In genomic region chr17:39002991-39003715, GRCh38 we compare ENCODE assay signal across 8 cellular contexts. TPM values are rescaled to one million over a fixed set of nuclear protein-coding genes. Genes with fewer than 3 reads are reported as not detected.
DNase-seq lines count a peak whose midpoint lies in the region; ATAC-seq and TF ChIP-seq lines count a peak whose summit lies in the region.

No MANE protein-coding gene starts in this region.

- peak; percentile 84 to 86 for ATAC-seq in activated T-cell treated with anti-CD3 and anti-CD28 coated beads, Interleukin-2, amount 50 U/mL, for 4 hours
- ATAC-seq in gastrocnemius medialis (peak; percentile 70 to 89), HG02798 (IDR thresholded peaks at IDR 0.05; ENCODE audit: poor library complexity, unreplicated experiment) (no peak)

- no peaks in the 10 kb centered on the region for H3K36me3 Mint-ChIP-seq in activated T-cell treated with anti-CD3 and anti-CD28 coated beads, Interleukin-2, amount 50 U/mL, for 4 hours (ENCODE audit: insufficient read depth)
- H3K36me3 Mint-ChIP-seq in progenitor cell of endocrine pancreas (ENCODE audit: insufficient read depth), result no peaks in the 10 kb centered on the region

- DNase-seq in GM04504 (ENCODE audit: low read depth), result peak; percentile 57
- DNase-seq in activated T-cell treated with anti-CD3 and anti-CD28 coated beads, Interleukin-2, amount 50 U/mL, for 4 hours, result peak; percentile 24
- peak; percentile 98 for DNase-seq in fibroblast of villous mesenchyme (ENCODE audit: low read depth)
- DNase-seq in gastrocnemius medialis, result peak; percentile 73 to 82
- DNase-seq in progenitor cell of endocrine pancreas (ENCODE audit: low spot score, unreplicated experiment), result no peak
- no peak for DNase-seq in GM13977 (ENCODE audit: low spot score)
- DNase-seq in G401 (ENCODE audit: low spot score), result no peak

- H3K4me3 ChIP-seq in fibroblast of villous mesenchyme (ENCODE audit: low read depth, low read length) (no peak overlapping the region), gastrocnemius medialis (peak overlapping the region; percentile 27 to 48 (median 32))

- H3K9me3 ChIP-seq in gastrocnemius medialis, result no peaks in the 10 kb centered on the region

- in situ Hi-C loops in gastrocnemius medialis (cut with MboI; ENCODE audit: low sequenced_read_pairs in 4 of 4) (no loop called here), GM13977 (cut with MboI; ENCODE audit: low pct_unique_long_range_greater_than_20kb, low sequenced_read_pairs, unreplicated experiment) (no loop called here), G401 (cut with HindIII; ENCODE audit: low sequenced_read_pairs) (no loop called here)

- no peaks in the 10 kb centered on the region for H3K27me3 ChIP-seq in gastrocnemius medialis

- TF ChIP-seq POLR2A in gastrocnemius medialis (IDR thresholded peaks at IDR 0.05), result peak in 1 of 2 donors; percentile 9

- peak overlapping the region; percentile 47 for H3K4me3 Mint-ChIP-seq in activated T-cell treated with anti-CD3 and anti-CD28 coated beads, Interleukin-2, amount 50 U/mL, for 4 hours
- H3K4me3 Mint-ChIP-seq in progenitor cell of endocrine pancreas (ENCODE audit: low read depth), result no peak overlapping the region

- TF ChIP-seq CTCF in fibroblast of villous mesenchyme (IDR thresholded peaks at IDR 0.05; ENCODE audit: insufficient read depth, low read depth, low read length) (no peak), gastrocnemius medialis (IDR thresholded peaks at IDR 0.05 in 4 of 5, conservative IDR thresholded peaks at IDR 0.05 in 1 of 5) (no peak), progenitor cell of endocrine pancreas (IDR thresholded peaks at IDR 0.05; ENCODE audit: unreplicated experiment) (no peak), GM13977 (IDR thresholded peaks at IDR 0.05; ENCODE audit: extremely low read depth, insufficient read depth, missing control alignments) (no peak)

- peaks cover 14 to 21% of the 10 kb centered on the region in 2 donors for H3K4me1 ChIP-seq in gastrocnemius medialis

- H3K4me1 Mint-ChIP-seq in activated T-cell treated with anti-CD3 and anti-CD28 coated beads, Interleukin-2, amount 50 U/mL, for 4 hours (ENCODE audit: low read depth), result peaks cover 24% of the 10 kb centered on the region
- H3K4me1 Mint-ChIP-seq in progenitor cell of endocrine pancreas (ENCODE audit: low read depth), result no peaks in the 10 kb centered on the region

- no peaks in the 10 kb centered on the region for H3K9me3 Mint-ChIP-seq in activated T-cell treated with anti-CD3 and anti-CD28 coated beads, Interleukin-2, amount 50 U/mL, for 4 hours
- peaks cover 3% of the 10 kb centered on the region for H3K9me3 Mint-ChIP-seq in progenitor cell of endocrine pancreas (ENCODE audit: low read depth)

- H3K27ac Mint-ChIP-seq in progenitor cell of endocrine pancreas, result no peak overlapping the region

- peak overlapping the region; percentile 76 to 90 (median 80) for H3K27ac ChIP-seq in gastrocnemius medialis

- H3K27me3 Mint-ChIP-seq in activated T-cell treated with anti-CD3 and anti-CD28 coated beads, Interleukin-2, amount 50 U/mL, for 4 hours (ENCODE audit: low read depth), result peaks cover 4% of the 10 kb centered on the region
- peaks cover 17% of the 10 kb centered on the region for H3K27me3 Mint-ChIP-seq in progenitor cell of endocrine pancreas

- no peaks in the 10 kb centered on the region for H3K36me3 ChIP-seq in gastrocnemius medialis

- intact Hi-C loops in gastrocnemius medialis (cut with DNase I; ENCODE audit: low total_unique reads), result loop anchor here (5.0 kb wide), 1 partner anchor 144 kb away; no protein-coding TSS in a partner anchor

RNA-seq across cellular contexts. Expression of gene FBXO47, which starts 36.0 kb away (rescaled TPM):
- total RNA-seq in activated T-cell treated with anti-CD3 and anti-CD28 coated beads, Interleukin-2, amount 50 U/mL, for 4 hours, result under 1 TPM in 1 of 3 donors, not detected in 2; 0.08 TPM
- total RNA-seq in fibroblast of villous mesenchyme (under 0.01 TPM in 1 of 2 replicates, not detected in the other), gastrocnemius medialis (not detected), progenitor cell of endocrine pancreas (not detected in 2 replicates)
- total RNA-seq in G401 (2014; rRNA removed; shearing (Covaris generic)), result not detected in 2 replicates

Comparison
In these comparisons a context has a peak if more than half of its experiments do, and no peak if none do; other contexts are left out.
1. DNase-seq: peak in GM04504 (single experiment), activated T-cell treated with anti-CD3 and anti-CD28 coated beads, Interleukin-2, amount 50 U/mL, for 4 hours (single experiment), fibroblast of villous mesenchyme (single experiment) and gastrocnemius medialis (2 of 2); none in progenitor cell of endocrine pancreas (single experiment), GM13977 (single experiment) and G401 (single experiment).